In genomic region chr1:224163311-224163710, GRCh38 we compare ENCODE assay signal across 2 cellular contexts.
TF ChIP-seq lines count a peak whose summit lies in the region.

No MANE protein-coding gene starts in this region.

TF ChIP-seq in GM23338, 12 proteins besides CTCF, POLR2A, EP300 and RAD21:
- TF ChIP-seq ETS1 (IDR thresholded peaks at IDR 0.05) (no peak), ZNF462 (CRISPR knock-in tag; IDR thresholded peaks at IDR 0.05) (no peak), ZNF331 (CRISPR knock-in tag; IDR thresholded peaks at IDR 0.05; ENCODE audit: low read depth) (no peak), EZH2 (IDR thresholded peaks at IDR 0.05; ENCODE audit: low read depth, unreplicated experiment) (no peak), NANOG (IDR thresholded peaks at IDR 0.05; ENCODE audit: borderline replicate concordance) (no peak), JUNB (IDR thresholded peaks at IDR 0.05; ENCODE audit: unreplicated experiment) (no peak), STAT1 (IDR thresholded peaks at IDR 0.05; ENCODE audit: unreplicated experiment) (no peak), REST (IDR thresholded peaks at IDR 0.05; ENCODE audit: unreplicated experiment) (no peak), CREB1 (CRISPR knock-in tag; IDR thresholded peaks at IDR 0.05; ENCODE audit: low read depth) (no peak), EZH2phosphoT487 (IDR thresholded peaks at IDR 0.05; ENCODE audit: unreplicated experiment) (no peak), POLR2AphosphoS5 (IDR thresholded peaks at IDR 0.05; ENCODE audit: low read depth) (no peak)
TF ChIP-seq in GM23338: peak in this region for 0.

TF ChIP-seq in K562, 482 proteins besides CTCF, POLR2A, EP300 and RAD21:
- TF ChIP-seq NCOR1 (IDR thresholded peaks at IDR 0.05): peak; percentile 31; the same call in 1 of the 2 replicates
- peak; percentile 60; the same call in 1 of the 2 replicates for TF ChIP-seq SOX6 (IDR thresholded peaks at IDR 0.05)
- peak; percentile 44 for TF ChIP-seq CBFA2T3 (IDR thresholded peaks at IDR 0.05)
- peak; percentile 78 for TF ChIP-seq HMBOX1 (IDR thresholded peaks at IDR 0.05)
- TF ChIP-seq ARID1B (IDR thresholded peaks at IDR 0.05): 0 out of 2 replicates have a peak, but pooled peaks have one; percentile 14
- TF ChIP-seq DIDO1 (tag; IDR thresholded peaks at IDR 0.05; ENCODE audit: low read depth): no peak
- TF ChIP-seq ADNP (tag; IDR thresholded peaks at IDR 0.05): 0 out of 2 replicates have a peak, but pooled peaks have one; percentile 13
- TF ChIP-seq WHSC1 (IDR thresholded peaks at IDR 0.05; ENCODE audit: low read length): no peak
- peak; percentile 45 to 46; a peak in 2 of 4 replicates for TF ChIP-seq KDM1A (IDR thresholded peaks at IDR 0.05)
- TF ChIP-seq RCOR1 (IDR thresholded peaks at IDR 0.05; ENCODE audit: borderline replicate concordance in 1 of 2, low read depth in 2 of 2, low read length in 2 of 2): 0 out of 4 replicates have a peak, but pooled peaks of 1 of the 2 experiments have one; percentile 23
TF ChIP-seq in K562: peak in this region for 8.
